Comparison of ENCODE assay signal across 8 cellular contexts in the genomic region with DNA sequence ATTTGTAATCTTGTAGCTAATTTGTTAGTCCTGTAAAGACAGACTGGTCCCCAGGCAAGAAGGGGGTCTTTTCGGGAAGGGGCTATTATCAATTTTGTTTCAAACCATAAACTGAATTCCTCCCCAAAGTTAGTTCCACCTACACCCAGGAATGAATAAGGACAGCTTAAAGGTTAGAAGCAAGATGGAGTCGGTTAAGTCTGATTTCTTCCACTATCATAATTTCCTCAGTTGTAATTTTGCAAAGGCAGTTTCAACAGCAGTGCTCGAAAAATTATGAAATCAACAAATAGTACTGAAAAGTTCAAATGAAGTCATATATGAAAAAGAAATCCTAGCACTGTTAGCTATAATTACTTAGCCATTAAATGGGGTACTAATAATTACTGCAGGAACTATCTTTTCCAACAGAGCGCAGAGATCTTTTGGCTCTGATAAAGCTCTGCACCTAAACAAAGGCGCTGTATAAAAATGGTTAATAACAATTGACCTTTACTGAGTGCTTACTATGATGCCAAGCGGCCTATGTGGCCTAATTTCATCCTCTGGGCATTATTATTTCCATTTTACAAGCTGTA. TPM values are rescaled to one million over a fixed set of nuclear protein-coding genes. Genes with fewer than 3 reads are reported as not detected.
DNase-seq lines count a peak whose midpoint lies in the region; ATAC-seq, FAIRE-seq and TF ChIP-seq lines count a peak whose summit lies in the region.

No MANE protein-coding gene starts in this region.

- H3K27ac Mint-ChIP-seq in activated naive CD8-positive, alpha-beta T cell treated with anti-CD3 and anti-CD28 coated beads, Interleukin-2, amount 10 ng/mL, durations not matched to agents 7 days and 5 days, result peak overlapping the region; percentile 98

- no peak for TF ChIP-seq POLR2A in stomach (IDR thresholded peaks at IDR 0.05)
- no peak for TF ChIP-seq POLR2A in GM12892 (IDR thresholded peaks at IDR 0.05; ENCODE audit: low read depth, low read length)

- FAIRE-seq in islet of Langerhans (lab: Jason Lieb, UNC) (peak; percentile 60), GM12892 (lab: Jason Lieb, UNC) (no peak)

- H3K36me3 Mint-ChIP-seq in activated naive CD8-positive, alpha-beta T cell treated with anti-CD3 and anti-CD28 coated beads, Interleukin-2, amount 10 ng/mL, durations not matched to agents 7 days and 5 days, result peaks cover 3% of the 10 kb centered on the region

- H3K9me3 Mint-ChIP-seq in activated naive CD8-positive, alpha-beta T cell treated with anti-CD3 and anti-CD28 coated beads, Interleukin-2, amount 10 ng/mL, durations not matched to agents 7 days and 5 days, result no peaks in the 10 kb centered on the region

- no peaks in the 10 kb centered on the region for H3K9me3 ChIP-seq in HUES64 (ENCODE audit: insufficient read depth, low read depth, low read length)
- H3K9me3 ChIP-seq in stomach, result no peaks in the 10 kb centered on the region

- no peaks in the 10 kb centered on the region for H3K27me3 Mint-ChIP-seq in activated naive CD8-positive, alpha-beta T cell treated with anti-CD3 and anti-CD28 coated beads, Interleukin-2, amount 10 ng/mL, durations not matched to agents 7 days and 5 days

- peak overlapping the region; percentile 98 for H3K9ac ChIP-seq in HUES64 (ENCODE audit: low read depth, low read length)

- H3K36me3 ChIP-seq in HUES64 (ENCODE audit: insufficient read depth, low read length), result peaks cover 19% of the 10 kb centered on the region
- peaks cover 17 to 41% (median 30%) of the 10 kb centered on the region in 4 donors for H3K36me3 ChIP-seq in stomach

- DNase-seq in activated naive CD8-positive, alpha-beta T cell treated with anti-CD3 and anti-CD28 coated beads, Interleukin-2, amount 10 ng/mL, durations not matched to agents 7 days and 5 days, result no peak
- DNase-seq in stomach (no peak), GM12892 (ENCODE audit: insufficient read length) (no peak), NCI-H446 treated with DMSO at 0.1 percent for 48 hours (lab: John Stamatoyannopoulos, UW) (no peak), Ammon's horn (ENCODE audit: low spot score) (no peak), NCI-H1694 (lab: John Stamatoyannopoulos, UW) (no peak)

- TF ChIP-seq CTCF in stomach (IDR thresholded peaks at IDR 0.05), result no peak

- peak overlapping the region; percentile 89 for H3K4me3 ChIP-seq in HUES64 (ENCODE audit: low read length)
- peak overlapping the region; percentile 72 to 90 (median 84) for H3K4me3 ChIP-seq in stomach

- H3K4me1 ChIP-seq in HUES64 (ENCODE audit: insufficient read depth, low read length) (peaks cover 17% of the 10 kb centered on the region), stomach (peaks cover 20 to 55% (median 48%) of the 10 kb centered on the region in 4 donors)

- peaks cover 20% of the 10 kb centered on the region for H3K4me1 Mint-ChIP-seq in activated naive CD8-positive, alpha-beta T cell treated with anti-CD3 and anti-CD28 coated beads, Interleukin-2, amount 10 ng/mL, durations not matched to agents 7 days and 5 days

- no peaks in the 10 kb centered on the region for H3K27me3 ChIP-seq in HUES64 (ENCODE audit: insufficient read depth, low read length)
- no peaks in the 10 kb centered on the region for H3K27me3 ChIP-seq in stomach

- ATAC-seq in activated naive CD8-positive, alpha-beta T cell treated with anti-CD3 and anti-CD28 coated beads, Interleukin-2, amount 10 ng/mL, durations not matched to agents 7 days and 5 days (ENCODE audit: low read depth), result no peak

- H3K27ac ChIP-seq in HUES64 (ENCODE audit: low read depth, low read length) (peak overlapping the region; percentile 93), stomach (peak overlapping the region; percentile 87 to 96 (median 91))

- TF ChIP-seq EP300 in stomach (IDR thresholded peaks at IDR 0.05), result no peak

- 22% methylated on average over 5 of the region's 6 CpGs for WGBS in HUES64
- 28 to 34% (median 32%) methylated on average over 6 of the region's 6 CpGs for WGBS in stomach, 5 donors

- POLR2A ChIA-PET in activated naive CD8-positive, alpha-beta T cell treated with anti-CD3 and anti-CD28 coated beads, Interleukin-2, amount 10 ng/mL, durations not matched to agents 7 days and 5 days (lab: Charles Lee), result interaction anchor here (0.5 to 4.7 kb wide), 11 partner anchors 10 to 247 kb away, joined by 3 to 47 read pairs (median 3); a partner anchor contains a TSS

- intact Hi-C loops in stomach (cut with DNase I; ENCODE audit: low total_unique reads), result no loop called here

- peak overlapping the region; percentile 98 for H3K4me3 Mint-ChIP-seq in activated naive CD8-positive, alpha-beta T cell treated with anti-CD3 and anti-CD28 coated beads, Interleukin-2, amount 10 ng/mL, durations not matched to agents 7 days and 5 days

RNA-seq across cellular contexts. Expression of a gene that starts 0.8 kb away (rescaled TPM):
- polyA plus RNA-seq in HUES64 (2013, experiment 1 of 2), result 38.6 TPM
- 42.5 TPM for polyA plus RNA-seq in HUES64 (2013, experiment 2 of 2)
- total RNA-seq in activated naive CD8-positive, alpha-beta T cell treated with anti-CD3 and anti-CD28 coated beads, Interleukin-2, amount 10 ng/mL, durations not matched to agents 7 days and 5 days, result 10 to 100 TPM; 96.3 to 96.7 TPM
- total RNA-seq in stomach, result 10 to 100 TPM; 40.6 to 58.8 (median 50.7) TPM
- 10 to 100 TPM; 23.5 to 25.2 (median 25.1) TPM for polyA plus RNA-seq in stomach
- polyA plus RNA-seq in GM12892 (2012; ENCODE audit: missing spikeins), result 51.4 TPM

RNA-seq across cellular contexts. Expression of a gene that starts 38.4 kb away (rescaled TPM):
- polyA plus RNA-seq in HUES64 (2013, experiment 1 of 2), result 91.6 TPM
- polyA plus RNA-seq in HUES64 (2013, experiment 2 of 2), result 82.2 TPM
- 10 to 100 TPM; 23.0 to 24.8 TPM for total RNA-seq in activated naive CD8-positive, alpha-beta T cell treated with anti-CD3 and anti-CD28 coated beads, Interleukin-2, amount 10 ng/mL, durations not matched to agents 7 days and 5 days
- total RNA-seq in stomach, result 10 to 100 TPM in 3 of 5 donors, 1 to 10 TPM in 2; 1.3 to 51.0 (median 11.2) TPM
- 10 to 100 TPM; 60.2 to 81.6 (median 69.9) TPM for polyA plus RNA-seq in stomach
- polyA plus RNA-seq in GM12892 (2012; ENCODE audit: missing spikeins), result 68.6 TPM

RNA-seq across cellular contexts. Expression of a gene that starts 42.0 kb away (rescaled TPM):
- polyA plus RNA-seq in HUES64 (2013, experiment 1 of 2), result 28.4 TPM
- 29.7 TPM for polyA plus RNA-seq in HUES64 (2013, experiment 2 of 2)
- 10 to 100 TPM; 93.4 to 95.2 TPM for total RNA-seq in activated naive CD8-positive, alpha-beta T cell treated with anti-CD3 and anti-CD28 coated beads, Interleukin-2, amount 10 ng/mL, durations not matched to agents 7 days and 5 days
- 100 to 1,000 TPM in 3 of 5 donors, 10 to 100 TPM in 2; 43.4 to 325 (median 101) TPM for total RNA-seq in stomach
- 100 to 1,000 TPM in 1 of 3 donors, 10 to 100 TPM in 2; 53.4 to 121 (median 57.7) TPM for polyA plus RNA-seq in stomach
- 38.4 TPM for polyA plus RNA-seq in GM12892 (2012; ENCODE audit: missing spikeins)

RNA-seq across cellular contexts. Expression of a gene that starts 45.5 kb away (rescaled TPM):
- 2.3 TPM for polyA plus RNA-seq in HUES64 (2013, experiment 1 of 2)
- 5.0 TPM for polyA plus RNA-seq in HUES64 (2013, experiment 2 of 2)
- total RNA-seq in activated naive CD8-positive, alpha-beta T cell treated with anti-CD3 and anti-CD28 coated beads, Interleukin-2, amount 10 ng/mL, durations not matched to agents 7 days and 5 days, result 10 to 100 TPM; 10.2 to 11.3 TPM
- total RNA-seq in stomach, result 10 to 100 TPM in 1 of 5 donors, 1 to 10 TPM in 4; 4.1 to 20.1 (median 8.7) TPM
- 1 to 10 TPM; 1.8 to 4.7 (median 2.0) TPM for polyA plus RNA-seq in stomach
- 5.2 TPM for polyA plus RNA-seq in GM12892 (2012; ENCODE audit: missing spikeins)
